1 cellular context compared by ENCODE assay signal in genomic region chr12:132787877-132788276, GRCh38.
TF ChIP-seq lines count a peak whose summit lies in the region.

No MANE protein-coding gene starts in this region.

TF ChIP-seq in GM23338, 12 proteins besides CTCF, POLR2A, EP300 and RAD21 (continued from another document):
- TF ChIP-seq, protein P1, sequence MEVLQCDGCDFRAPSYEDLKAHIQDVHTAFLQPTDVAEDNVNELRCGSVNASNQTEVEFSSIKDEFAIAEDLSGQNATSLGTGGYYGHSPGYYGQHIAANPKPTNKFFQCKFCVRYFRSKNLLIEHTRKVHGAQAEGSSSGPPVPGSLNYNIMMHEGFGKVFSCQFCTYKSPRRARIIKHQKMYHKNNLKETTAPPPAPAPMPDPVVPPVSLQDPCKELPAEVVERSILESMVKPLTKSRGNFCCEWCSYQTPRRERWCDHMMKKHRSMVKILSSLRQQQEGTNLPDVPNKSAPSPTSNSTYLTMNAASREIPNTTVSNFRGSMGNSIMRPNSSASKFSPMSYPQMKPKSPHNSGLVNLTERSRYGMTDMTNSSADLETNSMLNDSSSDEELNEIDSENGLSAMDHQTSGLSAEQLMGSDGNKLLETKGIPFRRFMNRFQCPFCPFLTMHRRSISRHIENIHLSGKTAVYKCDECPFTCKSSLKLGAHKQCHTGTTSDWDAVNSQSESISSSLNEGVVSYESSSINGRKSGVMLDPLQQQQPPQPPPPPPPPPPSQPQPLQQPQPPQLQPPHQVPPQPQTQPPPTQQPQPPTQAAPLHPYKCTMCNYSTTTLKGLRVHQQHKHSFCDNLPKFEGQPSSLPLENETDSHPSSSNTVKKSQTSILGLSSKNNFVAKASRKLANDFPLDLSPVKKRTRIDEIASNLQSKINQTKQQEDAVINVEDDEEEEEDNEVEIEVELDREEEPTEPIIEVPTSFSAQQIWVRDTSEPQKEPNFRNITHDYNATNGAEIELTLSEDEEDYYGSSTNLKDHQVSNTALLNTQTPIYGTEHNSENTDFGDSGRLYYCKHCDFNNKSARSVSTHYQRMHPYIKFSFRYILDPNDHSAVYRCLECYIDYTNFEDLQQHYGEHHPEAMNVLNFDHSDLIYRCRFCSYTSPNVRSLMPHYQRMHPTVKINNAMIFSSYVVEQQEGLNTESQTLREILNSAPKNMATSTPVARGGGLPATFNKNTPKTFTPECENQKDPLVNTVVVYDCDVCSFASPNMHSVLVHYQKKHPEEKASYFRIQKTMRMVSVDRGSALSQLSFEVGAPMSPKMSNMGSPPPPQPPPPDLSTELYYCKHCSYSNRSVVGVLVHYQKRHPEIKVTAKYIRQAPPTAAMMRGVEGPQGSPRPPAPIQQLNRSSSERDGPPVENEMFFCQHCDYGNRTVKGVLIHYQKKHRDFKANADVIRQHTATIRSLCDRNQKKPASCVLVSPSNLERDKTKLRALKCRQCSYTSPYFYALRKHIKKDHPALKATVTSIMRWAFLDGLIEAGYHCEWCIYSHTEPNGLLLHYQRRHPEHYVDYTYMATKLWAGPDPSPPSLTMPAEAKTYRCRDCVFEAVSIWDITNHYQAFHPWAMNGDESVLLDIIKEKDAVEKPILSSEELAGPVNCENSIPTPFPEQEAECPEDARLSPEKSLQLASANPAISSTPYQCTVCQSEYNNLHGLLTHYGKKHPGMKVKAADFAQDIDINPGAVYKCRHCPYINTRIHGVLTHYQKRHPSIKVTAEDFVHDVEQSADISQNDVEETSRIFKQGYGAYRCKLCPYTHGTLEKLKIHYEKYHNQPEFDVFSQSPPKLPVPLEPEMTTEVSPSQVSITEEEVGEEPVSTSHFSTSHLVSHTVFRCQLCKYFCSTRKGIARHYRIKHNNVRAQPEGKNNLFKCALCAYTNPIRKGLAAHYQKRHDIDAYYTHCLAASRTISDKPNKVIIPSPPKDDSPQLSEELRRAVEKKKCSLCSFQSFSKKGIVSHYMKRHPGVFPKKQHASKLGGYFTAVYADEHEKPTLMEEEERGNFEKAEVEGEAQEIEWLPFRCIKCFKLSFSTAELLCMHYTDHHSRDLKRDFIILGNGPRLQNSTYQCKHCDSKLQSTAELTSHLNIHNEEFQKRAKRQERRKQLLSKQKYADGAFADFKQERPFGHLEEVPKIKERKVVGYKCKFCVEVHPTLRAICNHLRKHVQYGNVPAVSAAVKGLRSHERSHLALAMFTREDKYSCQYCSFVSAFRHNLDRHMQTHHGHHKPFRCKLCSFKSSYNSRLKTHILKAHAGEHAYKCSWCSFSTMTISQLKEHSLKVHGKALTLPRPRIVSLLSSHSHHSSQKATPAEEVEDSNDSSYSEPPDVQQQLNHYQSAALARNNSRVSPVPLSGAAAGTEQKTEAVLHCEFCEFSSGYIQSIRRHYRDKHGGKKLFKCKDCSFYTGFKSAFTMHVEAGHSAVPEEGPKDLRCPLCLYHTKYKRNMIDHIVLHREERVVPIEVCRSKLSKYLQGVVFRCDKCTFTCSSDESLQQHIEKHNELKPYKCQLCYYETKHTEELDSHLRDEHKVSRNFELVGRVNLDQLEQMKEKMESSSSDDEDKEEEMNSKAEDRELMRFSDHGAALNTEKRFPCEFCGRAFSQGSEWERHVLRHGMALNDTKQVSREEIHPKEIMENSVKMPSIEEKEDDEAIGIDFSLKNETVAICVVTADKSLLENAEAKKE (CRISPR knock-in tag; IDR thresholded peaks at IDR 0.05), result no peak
- TF ChIP-seq CREB1 (CRISPR knock-in tag; IDR thresholded peaks at IDR 0.05; ENCODE audit: low read depth) (no peak), NANOG (IDR thresholded peaks at IDR 0.05; ENCODE audit: borderline replicate concordance) (no peak), EZH2 (IDR thresholded peaks at IDR 0.05; ENCODE audit: low read depth, unreplicated experiment) (no peak), EZH2phosphoT487 (IDR thresholded peaks at IDR 0.05; ENCODE audit: unreplicated experiment) (no peak), ZNF114 (CRISPR knock-in tag; IDR thresholded peaks at IDR 0.05) (no peak), POLR2AphosphoS5 (IDR thresholded peaks at IDR 0.05; ENCODE audit: low read depth) (no peak), JUNB (IDR thresholded peaks at IDR 0.05; ENCODE audit: unreplicated experiment) (no peak), STAT1 (IDR thresholded peaks at IDR 0.05; ENCODE audit: unreplicated experiment) (no peak)
- TF ChIP-seq, protein P2, sequence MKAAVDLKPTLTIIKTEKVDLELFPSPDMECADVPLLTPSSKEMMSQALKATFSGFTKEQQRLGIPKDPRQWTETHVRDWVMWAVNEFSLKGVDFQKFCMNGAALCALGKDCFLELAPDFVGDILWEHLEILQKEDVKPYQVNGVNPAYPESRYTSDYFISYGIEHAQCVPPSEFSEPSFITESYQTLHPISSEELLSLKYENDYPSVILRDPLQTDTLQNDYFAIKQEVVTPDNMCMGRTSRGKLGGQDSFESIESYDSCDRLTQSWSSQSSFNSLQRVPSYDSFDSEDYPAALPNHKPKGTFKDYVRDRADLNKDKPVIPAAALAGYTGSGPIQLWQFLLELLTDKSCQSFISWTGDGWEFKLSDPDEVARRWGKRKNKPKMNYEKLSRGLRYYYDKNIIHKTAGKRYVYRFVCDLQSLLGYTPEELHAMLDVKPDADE (IDR thresholded peaks at IDR 0.05), result no peak
- TF ChIP-seq, protein P3, sequence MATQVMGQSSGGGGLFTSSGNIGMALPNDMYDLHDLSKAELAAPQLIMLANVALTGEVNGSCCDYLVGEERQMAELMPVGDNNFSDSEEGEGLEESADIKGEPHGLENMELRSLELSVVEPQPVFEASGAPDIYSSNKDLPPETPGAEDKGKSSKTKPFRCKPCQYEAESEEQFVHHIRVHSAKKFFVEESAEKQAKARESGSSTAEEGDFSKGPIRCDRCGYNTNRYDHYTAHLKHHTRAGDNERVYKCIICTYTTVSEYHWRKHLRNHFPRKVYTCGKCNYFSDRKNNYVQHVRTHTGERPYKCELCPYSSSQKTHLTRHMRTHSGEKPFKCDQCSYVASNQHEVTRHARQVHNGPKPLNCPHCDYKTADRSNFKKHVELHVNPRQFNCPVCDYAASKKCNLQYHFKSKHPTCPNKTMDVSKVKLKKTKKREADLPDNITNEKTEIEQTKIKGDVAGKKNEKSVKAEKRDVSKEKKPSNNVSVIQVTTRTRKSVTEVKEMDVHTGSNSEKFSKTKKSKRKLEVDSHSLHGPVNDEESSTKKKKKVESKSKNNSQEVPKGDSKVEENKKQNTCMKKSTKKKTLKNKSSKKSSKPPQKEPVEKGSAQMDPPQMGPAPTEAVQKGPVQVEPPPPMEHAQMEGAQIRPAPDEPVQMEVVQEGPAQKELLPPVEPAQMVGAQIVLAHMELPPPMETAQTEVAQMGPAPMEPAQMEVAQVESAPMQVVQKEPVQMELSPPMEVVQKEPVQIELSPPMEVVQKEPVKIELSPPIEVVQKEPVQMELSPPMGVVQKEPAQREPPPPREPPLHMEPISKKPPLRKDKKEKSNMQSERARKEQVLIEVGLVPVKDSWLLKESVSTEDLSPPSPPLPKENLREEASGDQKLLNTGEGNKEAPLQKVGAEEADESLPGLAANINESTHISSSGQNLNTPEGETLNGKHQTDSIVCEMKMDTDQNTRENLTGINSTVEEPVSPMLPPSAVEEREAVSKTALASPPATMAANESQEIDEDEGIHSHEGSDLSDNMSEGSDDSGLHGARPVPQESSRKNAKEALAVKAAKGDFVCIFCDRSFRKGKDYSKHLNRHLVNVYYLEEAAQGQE (IDR thresholded peaks at IDR 0.05; ENCODE audit: unreplicated experiment), result no peak
